14 cellular contexts compared by ENCODE assay signal in the genomic region with DNA sequence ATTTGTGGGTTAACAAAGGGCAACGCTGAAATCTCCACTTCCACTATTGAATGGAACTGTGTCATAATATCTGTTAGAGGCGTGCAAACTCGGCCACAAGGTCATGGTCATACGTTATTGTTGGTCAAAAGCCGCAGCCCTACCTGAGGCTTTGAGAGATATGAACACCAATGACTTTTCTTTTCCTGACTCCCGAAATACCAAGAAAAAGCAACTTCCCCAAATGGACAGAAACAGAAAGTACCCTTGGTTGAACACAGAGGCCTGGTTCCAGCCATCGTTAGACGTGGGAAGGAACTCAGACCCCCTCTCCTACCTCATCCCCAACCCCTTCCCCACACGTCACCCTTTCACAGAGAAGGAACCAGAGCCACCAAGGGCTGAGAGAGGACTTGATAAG. TPM values are rescaled to one million over a fixed set of nuclear protein-coding genes. Genes with fewer than 3 reads are reported as not detected.
DNase-seq lines count a peak whose midpoint lies in the region; ATAC-seq and TF ChIP-seq lines count a peak whose summit lies in the region.
"Had no signal": no experiment of that assay in that cellular context is flagged by ENCODE, and none has a peak within 500 bp of the region (broad histone marks: within the 10 kb centered on the region; RNA-seq: fewer than 3 reads in every experiment).

No MANE protein-coding gene starts in this region.

- H3K4me1 ChIP-seq in CD8-positive, alpha-beta memory T cell (ENCODE audit: insufficient read depth, low read length) = peaks cover 32% of the 10 kb centered on the region
- peaks cover 21% of the 10 kb centered on the region for H3K4me1 ChIP-seq in neural progenitor cell

- CTCF ChIA-PET in CD8-positive, alpha-beta memory T cell (lab: Charles Lee) = no interaction called here
- CTCF ChIA-PET in MCF 10A (lab: Yijun Ruan, JAX) = no interaction called here

- no peaks in the 10 kb centered on the region for H3K36me3 ChIP-seq in CD8-positive, alpha-beta memory T cell (ENCODE audit: insufficient read depth, low read length)
- H3K36me3 ChIP-seq in neural progenitor cell = no peaks in the 10 kb centered on the region

- H3K4me3 Mint-ChIP-seq in CD8-positive, alpha-beta memory T cell = peak overlapping the region; percentile 98 to 100 (median 99)
- H3K4me3 Mint-ChIP-seq in activated naive CD8-positive, alpha-beta T cell treated with anti-CD3 and anti-CD28 coated beads, Interleukin-2, amount 10 ng/mL, durations not matched to agents 7 days and 5 days = peak overlapping the region; percentile 38
- H3K4me3 Mint-ChIP-seq in neural progenitor cell = peak overlapping the region; percentile 21
- no peak overlapping the region for H3K4me3 Mint-ChIP-seq in MCF 10A (ENCODE audit: unreplicated experiment)

- TF ChIP-seq CTCF in neural progenitor cell (IDR thresholded peaks at IDR 0.05) (no peak), MCF 10A (IDR thresholded peaks at IDR 0.05; ENCODE audit: unreplicated experiment) (no peak)

- H3K79me2 ChIP-seq in neural progenitor cell (ENCODE audit: low read depth) = no peaks in the 10 kb centered on the region

- H3K4me1 Mint-ChIP-seq in CD8-positive, alpha-beta memory T cell = peaks cover 29 to 38% (median 30%) of the 10 kb centered on the region in 3 donors
- H3K4me1 Mint-ChIP-seq in activated naive CD8-positive, alpha-beta T cell treated with anti-CD3 and anti-CD28 coated beads, Interleukin-2, amount 10 ng/mL, durations not matched to agents 7 days and 5 days = peaks cover 30% of the 10 kb centered on the region
- H3K4me1 Mint-ChIP-seq in neural progenitor cell (peaks cover 6% of the 10 kb centered on the region), MCF 10A (ENCODE audit: insufficient read depth, unreplicated experiment) (no peaks in the 10 kb centered on the region)

- H2AFZ ChIP-seq in neural progenitor cell (replicated peaks) = no peak overlapping the region

- H3K4me2 ChIP-seq in neural progenitor cell = no peak overlapping the region

- peaks cover 6% of the 10 kb centered on the region for H4K20me1 ChIP-seq in neural progenitor cell (ENCODE audit: low read depth)

- H3K4me3 ChIP-seq in CD8-positive, alpha-beta memory T cell (ENCODE audit: low read length) = no peak overlapping the region
- H3K4me3 ChIP-seq in neural progenitor cell = no peak overlapping the region

- H3K9me3 Mint-ChIP-seq in CD8-positive, alpha-beta memory T cell = peaks cover 0 to 8% (median 5%) of the 10 kb centered on the region in 5 donors
- peaks cover 3% of the 10 kb centered on the region for H3K9me3 Mint-ChIP-seq in activated naive CD8-positive, alpha-beta T cell treated with anti-CD3 and anti-CD28 coated beads, Interleukin-2, amount 10 ng/mL, durations not matched to agents 7 days and 5 days
- peaks cover 10% of the 10 kb centered on the region for H3K9me3 Mint-ChIP-seq in neural progenitor cell
- peaks cover 28% of the 10 kb centered on the region for H3K9me3 Mint-ChIP-seq in MCF 10A (ENCODE audit: unreplicated experiment)

- no peak for ATAC-seq in activated naive CD8-positive, alpha-beta T cell treated with anti-CD3 and anti-CD28 coated beads, Interleukin-2, amount 10 ng/mL, durations not matched to agents 7 days and 5 days (ENCODE audit: low read depth)
- ATAC-seq in GM19351 (IDR thresholded peaks at IDR 0.05; ENCODE audit: unreplicated experiment) = no peak
- ATAC-seq in GM21576 (IDR thresholded peaks at IDR 0.05; ENCODE audit: unreplicated experiment) = no peak

- H3K27me3 Mint-ChIP-seq in CD8-positive, alpha-beta memory T cell = peaks cover 0 to 2% of the 10 kb centered on the region in 2 donors
- no peaks in the 10 kb centered on the region for H3K27me3 Mint-ChIP-seq in activated naive CD8-positive, alpha-beta T cell treated with anti-CD3 and anti-CD28 coated beads, Interleukin-2, amount 10 ng/mL, durations not matched to agents 7 days and 5 days
- H3K27me3 Mint-ChIP-seq in neural progenitor cell (ENCODE audit: insufficient read depth, low read depth) = peaks cover 29% of the 10 kb centered on the region
- peaks cover 21% of the 10 kb centered on the region for H3K27me3 Mint-ChIP-seq in MCF 10A (ENCODE audit: insufficient read depth, unreplicated experiment)

- intact Hi-C loops in MCF 10A (cut with micrococcal nuclease) = no loop called here

- BruUV-seq in MCF 10A (replicated peaks; lab: Mats Ljungman, UMichigan) = no TSS peak

- H3K9me3 ChIP-seq in CD8-positive, alpha-beta memory T cell (ENCODE audit: low read length) = no peaks in the 10 kb centered on the region
- H3K9me3 ChIP-seq in neural progenitor cell (ENCODE audit: low read depth) = peaks cover 3% of the 10 kb centered on the region

- H3K9ac ChIP-seq in neural progenitor cell = no peak overlapping the region

- no peak for DNase-seq in CD8-positive, alpha-beta memory T cell
- peak; percentile 99 for DNase-seq in MV-4-11 (lab: John Stamatoyannopoulos, UW)
- no peak for DNase-seq in activated naive CD8-positive, alpha-beta T cell treated with anti-CD3 and anti-CD28 coated beads, Interleukin-2, amount 10 ng/mL, durations not matched to agents 7 days and 5 days
- DNase-seq in neural progenitor cell (ENCODE audit: low spot score) = no peak
- DNase-seq in stimulated activated CD4-positive, alpha-beta T cell treated with anti-CD3 and anti-CD28 coated beads, Interleukin-2, amount 100 ng/mL, for 48 hours = no peak
- DNase-seq in MCF 10A (ENCODE audit: unreplicated experiment) = no peak
- DNase-seq: activated effector memory CD4-positive, alpha-beta T cell treated with Interleukin-2 at 50 U/mL for 16 hours; DMS79 treated with DMSO at 0.1 percent for 48 hours; foreskin fibroblast; Karpas-422; NCI-H510A had no signal

- no peaks in the 10 kb centered on the region for H3K27me3 ChIP-seq in CD8-positive, alpha-beta memory T cell (ENCODE audit: insufficient read depth, low read length, poor library complexity, severe bottlenecking)
- peaks cover 47% of the 10 kb centered on the region for H3K27me3 ChIP-seq in neural progenitor cell

- peaks cover 6 to 19% (median 11%) of the 10 kb centered on the region in 3 donors for H3K36me3 Mint-ChIP-seq in CD8-positive, alpha-beta memory T cell
- peaks cover 20% of the 10 kb centered on the region for H3K36me3 Mint-ChIP-seq in activated naive CD8-positive, alpha-beta T cell treated with anti-CD3 and anti-CD28 coated beads, Interleukin-2, amount 10 ng/mL, durations not matched to agents 7 days and 5 days
- H3K36me3 Mint-ChIP-seq in neural progenitor cell (peaks cover 1% of the 10 kb centered on the region), MCF 10A (ENCODE audit: insufficient read depth, unreplicated experiment) (no peaks in the 10 kb centered on the region)

- POLR2A ChIA-PET in CD8-positive, alpha-beta memory T cell (lab: Charles Lee) = no interaction called here
- POLR2A ChIA-PET in activated naive CD8-positive, alpha-beta T cell treated with anti-CD3 and anti-CD28 coated beads, Interleukin-2, amount 10 ng/mL, durations not matched to agents 7 days and 5 days (lab: Charles Lee) = no interaction called here
- POLR2A ChIA-PET in MCF 10A (lab: Yijun Ruan, JAX) = no interaction called here

- H3F3A ChIP-seq in neural progenitor cell (ENCODE audit: low read depth) = peaks cover 21% of the 10 kb centered on the region

- H3K27ac Mint-ChIP-seq in CD8-positive, alpha-beta memory T cell = peak overlapping the region in 4 of 8 donors; percentile 36 to 96 (median 61)
- H3K27ac Mint-ChIP-seq in activated naive CD8-positive, alpha-beta T cell treated with anti-CD3 and anti-CD28 coated beads, Interleukin-2, amount 10 ng/mL, durations not matched to agents 7 days and 5 days = peak overlapping the region; percentile 21
- H3K27ac Mint-ChIP-seq in neural progenitor cell (no peak overlapping the region), MCF 10A (ENCODE audit: low read depth, unreplicated experiment) (no peak overlapping the region)

- no peak overlapping the region for H3K27ac ChIP-seq in CD8-positive, alpha-beta memory T cell (ENCODE audit: low read depth, low read length)
- no peak overlapping the region for H3K27ac ChIP-seq in neural progenitor cell

RNA-seq across cellular contexts. Expression of gene PIK3R5, which starts 1.4 kb away (rescaled TPM):
- 10 to 100 TPM; 28.6 to 30.2 TPM for total RNA-seq in CD8-positive, alpha-beta memory T cell
- polyA plus RNA-seq in CD8-positive, alpha-beta memory T cell = 71.6 TPM
- total RNA-seq in activated naive CD8-positive, alpha-beta T cell treated with anti-CD3 and anti-CD28 coated beads, Interleukin-2, amount 10 ng/mL, durations not matched to agents 7 days and 5 days = 10 to 100 TPM; 81.4 to 84.0 TPM
- total RNA-seq in neural progenitor cell (ENCODE audit: low replicate concordance) (0.90 and 0.99 TPM in 2 replicates), MCF 10A (2022) (not detected in 2 replicates)

RNA-seq across cellular contexts. Expression of gene NTN1, which starts 54.4 kb away (rescaled TPM):
- under 1 TPM; 0.24 to 0.33 TPM for total RNA-seq in CD8-positive, alpha-beta memory T cell
- not detected for polyA plus RNA-seq in CD8-positive, alpha-beta memory T cell
- under 1 TPM in 1 of 2 experiments, not detected in 1; 0.09 TPM for total RNA-seq in activated naive CD8-positive, alpha-beta T cell treated with anti-CD3 and anti-CD28 coated beads, Interleukin-2, amount 10 ng/mL, durations not matched to agents 7 days and 5 days
- total RNA-seq in neural progenitor cell (ENCODE audit: low replicate concordance) = 0.45 and 2.4 TPM in 2 replicates
- total RNA-seq in MCF 10A (2022) = 0.10 and 0.23 TPM in 2 replicates
- total RNA-seq: T-helper 1 cell treated with Interleukin-12 subunit alpha and Interleukin-12 subunit beta and Interleukin-4 antibody, amounts not matched to agents 30 ng/mL and 1 ng/mL, for 36 hours had no signal

Comparison
In these comparisons a context has a peak if more than half of its experiments do, and no peak if none do; other contexts are left out.
1. RNA of gene PIK3R5, which starts 1.4 kb away (total RNA-seq): 81.4 to 84.0 TPM in activated naive CD8-positive, alpha-beta T cell treated with anti-CD3 and anti-CD28 coated beads, Interleukin-2, amount 10 ng/mL, durations not matched to agents 7 days and 5 days and 28.6 to 30.2 TPM in CD8-positive, alpha-beta memory T cell; 0.90 to 0.99 TPM in neural progenitor cell and not detected in MCF 10A; every median in the first group is over 10 times any median in the second.